In the genomic region with DNA sequence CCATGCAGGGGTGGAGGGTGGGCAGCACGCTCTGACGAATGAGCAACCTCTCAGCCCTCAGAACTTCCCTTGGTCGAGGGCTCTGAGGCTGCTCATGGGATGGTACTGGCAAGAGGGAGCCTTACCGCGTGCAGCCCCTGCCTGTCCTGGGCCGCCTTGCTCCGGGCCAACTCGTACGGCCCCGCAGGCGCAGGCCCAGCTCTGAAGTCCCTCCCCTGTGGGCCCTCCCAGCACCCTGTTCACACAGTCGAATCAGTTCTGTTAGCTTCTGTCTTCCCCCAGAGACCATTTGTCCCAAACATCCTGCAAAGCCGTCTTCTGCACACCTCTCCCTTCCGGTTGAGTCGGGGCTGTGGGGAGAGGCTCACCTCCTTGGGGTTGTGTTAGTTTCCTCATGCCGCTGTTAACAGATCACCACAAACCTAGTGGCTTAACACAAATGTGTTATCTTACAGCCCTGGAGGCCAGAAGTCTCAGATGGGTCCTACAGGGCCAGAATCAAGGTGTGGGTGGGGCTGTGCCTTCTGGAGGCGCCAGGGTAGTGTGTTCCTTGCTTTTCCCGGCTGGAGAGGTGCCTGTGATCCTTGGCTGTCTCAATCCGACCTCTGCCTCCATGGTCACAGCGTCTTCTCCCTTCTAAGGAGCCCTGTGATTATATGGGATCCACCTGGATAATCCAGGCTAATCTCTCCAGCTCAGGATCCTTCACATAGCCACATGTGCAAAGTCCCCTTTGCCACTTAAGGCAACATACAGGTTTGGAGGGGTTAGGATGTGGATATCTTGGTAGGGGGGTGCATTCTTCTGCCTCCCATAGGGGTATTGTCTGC, we compare ENCODE assay signal across 8 cellular contexts. TPM values are rescaled to one million over a fixed set of nuclear protein-coding genes. Genes with fewer than 3 reads are reported as not detected.
DNase-seq lines count a peak whose midpoint lies in the region; ATAC-seq and TF ChIP-seq lines count a peak whose summit lies in the region.

No MANE protein-coding gene starts in this region.

- H3K36me3 ChIP-seq in endodermal cell (ENCODE audit: control insufficient read depth, insufficient read depth, low read length) (no peaks in the 10 kb centered on the region), urinary bladder (ENCODE audit: insufficient read depth) (no peaks in the 10 kb centered on the region), MG63 (no peaks in the 10 kb centered on the region)

- peak overlapping the region; percentile 40 for H3K4me3 ChIP-seq in endodermal cell (ENCODE audit: low read length)
- peak overlapping the region; percentile 70 for H3K4me3 ChIP-seq in urinary bladder (ENCODE audit: low read depth, low read length)
- no peak overlapping the region for H3K4me3 ChIP-seq in MG63

- H3K9me3 Mint-ChIP-seq in endodermal cell (peaks cover 5% of the 10 kb centered on the region), nephron (peaks cover 7% of the 10 kb centered on the region)

- TF ChIP-seq CTCF in endodermal cell (conservative IDR thresholded peaks at IDR 0.05) (no peak), nephron (IDR thresholded peaks at IDR 0.05; ENCODE audit: unreplicated experiment in 3 of 3) (no peak)

- ATAC-seq in GM18868 (IDR thresholded peaks at IDR 0.05; ENCODE audit: unreplicated experiment), result peak; percentile 53
- ATAC-seq in HG03159 (IDR thresholded peaks at IDR 0.05; ENCODE audit: unreplicated experiment), result peak; percentile 51

- H3K27ac ChIP-seq in endodermal cell (ENCODE audit: low read depth, low read length) (no peak overlapping the region), urinary bladder (ENCODE audit: low read depth) (peak overlapping the region; percentile 18)

- H3K4me3 Mint-ChIP-seq in endodermal cell (peak overlapping the region; percentile 66), nephron (peak overlapping the region; percentile 84 to 91 (median 91))

- H3K27me3 Mint-ChIP-seq in endodermal cell (ENCODE audit: insufficient read depth) (peaks cover 28% of the 10 kb centered on the region), nephron (ENCODE audit: low read depth) (peaks cover 20% of the 10 kb centered on the region)

- H3K27me3 ChIP-seq in endodermal cell (ENCODE audit: control insufficient read depth, insufficient read depth, low read length, poor library complexity, severe bottlenecking) (peaks cover 20% of the 10 kb centered on the region), MG63 (peaks cover 7% of the 10 kb centered on the region; the same call in 1 of the 2 replicates)

- H3K9me3 ChIP-seq in endodermal cell (ENCODE audit: control insufficient read depth, low read length) (no peaks in the 10 kb centered on the region), MG63 (no peaks in the 10 kb centered on the region)

- H3K4me1 Mint-ChIP-seq in endodermal cell, result peaks cover 15% of the 10 kb centered on the region
- H3K4me1 Mint-ChIP-seq in nephron, result peaks cover 10% of the 10 kb centered on the region

- H3K27ac Mint-ChIP-seq in endodermal cell, result peak overlapping the region; percentile 96
- peak overlapping the region; percentile 80 to 90 (median 88) for H3K27ac Mint-ChIP-seq in nephron

- peak overlapping the region; percentile 44 for H3K9ac ChIP-seq in endodermal cell (ENCODE audit: extremely low read depth, low read length, poor library complexity, severe bottlenecking)

- H3K36me3 Mint-ChIP-seq in endodermal cell (ENCODE audit: low read depth) (peaks cover 14% of the 10 kb centered on the region), nephron (ENCODE audit: low read depth) (peaks cover 9% of the 10 kb centered on the region)

- H3K4me1 ChIP-seq in endodermal cell (ENCODE audit: control insufficient read depth, insufficient read depth, low read length) (peaks cover 5% of the 10 kb centered on the region), urinary bladder (ENCODE audit: insufficient read depth) (no peaks in the 10 kb centered on the region)

- WGBS in endodermal cell (ENCODE audit: insufficient coverage in 1 of 2, insufficient read length in 1 of 2), 2 experiments, result 37 to 46% methylated on average over 14 to 20 of the region's 20 CpGs
- 21% methylated on average over 20 of the region's 20 CpGs for WGBS in urinary bladder

- DNase-seq in activated CD4-positive, alpha-beta T cell treated with anti-CD3 and anti-CD28 coated beads, Interleukin-2, amount 50 U/mL, for 1 hour, result peak; percentile 38
- peak; percentile 92 for DNase-seq in endodermal cell
- DNase-seq in MG63, result no peak
- DNase-seq in NCI-H2196 (lab: John Stamatoyannopoulos, UW; ENCODE audit: unreplicated experiment), result no peak

RNA-seq across cellular contexts. Expression of gene HVCN1, which starts 0.9 kb away (rescaled TPM):
- total RNA-seq in endodermal cell (1 to 10 TPM; 8.8 to 9.5 TPM), urinary bladder (9.9 TPM)
- 9.3 TPM for polyA plus RNA-seq in endodermal cell (2013, experiment 1 of 2)
- polyA plus RNA-seq in endodermal cell (2013, experiment 2 of 2), result 7.7 TPM
- 9.7 TPM for polyA plus RNA-seq in urinary bladder
- not detected in 2 replicates for total RNA-seq in MG63 (2014; rRNA removed; shearing (Covaris generic); ENCODE audit: low replicate concordance)

RNA-seq across cellular contexts. Expression of gene PPP1CC, which starts 52.9 kb away (rescaled TPM):
- 100 to 1,000 TPM; 179 to 201 TPM for total RNA-seq in endodermal cell
- 278 TPM for polyA plus RNA-seq in endodermal cell (2013, experiment 1 of 2)
- 253 TPM for polyA plus RNA-seq in endodermal cell (2013, experiment 2 of 2)
- total RNA-seq in urinary bladder, result 203 TPM
- 110 TPM for polyA plus RNA-seq in urinary bladder
- 118 and 155 TPM in 2 replicates for total RNA-seq in MG63 (2014; rRNA removed; shearing (Covaris generic); ENCODE audit: low replicate concordance)

Comparison
In these comparisons a context has a peak if more than half of its experiments do, and no peak if none do; other contexts are left out.
1. DNase-seq: peak in activated CD4-positive, alpha-beta T cell treated with anti-CD3 and anti-CD28 coated beads, Interleukin-2, amount 50 U/mL, for 1 hour (single experiment) and endodermal cell (single experiment); none in MG63 (single experiment) and NCI-H2196 (single experiment).